In the genomic region with DNA sequence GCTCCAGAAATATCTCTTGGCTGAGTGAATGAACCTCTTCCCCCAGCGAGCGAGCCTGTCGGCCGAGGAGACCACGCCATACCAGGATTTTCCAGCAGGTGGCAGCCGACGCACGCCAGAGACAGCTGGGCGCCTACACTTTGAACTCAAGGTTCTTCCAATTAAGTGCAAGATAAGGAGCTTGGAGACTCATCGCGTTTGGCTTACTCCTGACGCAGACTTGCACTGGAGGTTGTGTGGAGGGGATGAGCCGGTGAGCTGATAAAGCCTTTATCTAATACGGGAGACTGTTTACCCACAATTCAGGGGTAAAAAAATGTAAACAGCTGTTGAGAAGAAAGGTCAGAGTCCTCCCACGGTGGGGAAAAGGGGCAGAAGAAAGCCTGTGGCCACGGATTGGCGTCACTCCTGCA, we compare ENCODE assay signal across 8 cellular contexts. TPM values are rescaled to one million over a fixed set of nuclear protein-coding genes. Genes with fewer than 3 reads are reported as not detected.
DNase-seq lines count a peak whose midpoint lies in the region; ATAC-seq and TF ChIP-seq lines count a peak whose summit lies in the region.

No MANE protein-coding gene starts in this region.

- intact Hi-C loops in activated T-helper 1 cell treated with anti-CD3 and anti-CD28 coated beads, Interleukin-12 subunit alpha, Interleukin-12 subunit beta, Interleukin-2, Interleukin-4 antibody, amounts not matched to agents 30 ng/mL and 10 ng/mL and 1 ng/mL, durations not matched to agents 14 hours and 24 hours and 36 hours (cut with micrococcal nuclease), result loop anchor here (1.0 to 2.0 kb wide), 5 partner anchors 745 to 1048 kb away; no protein-coding TSS in a partner anchor

- no peak overlapping the region for H3K9ac ChIP-seq in neural progenitor cell

- H3K27ac Mint-ChIP-seq in activated T-helper 1 cell treated with anti-CD3 and anti-CD28 coated beads, Interleukin-12 subunit alpha, Interleukin-12 subunit beta, Interleukin-2, Interleukin-4 antibody, amounts not matched to agents 30 ng/mL and 10 ng/mL and 1 ng/mL, durations not matched to agents 14 hours and 24 hours and 36 hours, result no peak overlapping the region
- H3K27ac Mint-ChIP-seq in neural progenitor cell, result no peak overlapping the region
- H3K27ac Mint-ChIP-seq in stimulated activated naive CD8-positive, alpha-beta T cell treated with anti-CD3 and anti-CD28 coated beads, Interleukin-15, amount 100 ng/mL, for 72 hours, result no peak overlapping the region

- no peaks in the 10 kb centered on the region for H3K79me2 ChIP-seq in neural progenitor cell (ENCODE audit: low read depth)

- H3K9me3 Mint-ChIP-seq in activated T-helper 1 cell treated with anti-CD3 and anti-CD28 coated beads, Interleukin-12 subunit alpha, Interleukin-12 subunit beta, Interleukin-2, Interleukin-4 antibody, amounts not matched to agents 30 ng/mL and 10 ng/mL and 1 ng/mL, durations not matched to agents 14 hours and 24 hours and 36 hours, result no peaks in the 10 kb centered on the region
- H3K9me3 Mint-ChIP-seq in neural progenitor cell, result peaks cover 4% of the 10 kb centered on the region
- H3K9me3 Mint-ChIP-seq in stimulated activated naive CD8-positive, alpha-beta T cell treated with anti-CD3 and anti-CD28 coated beads, Interleukin-15, amount 100 ng/mL, for 72 hours, result no peaks in the 10 kb centered on the region

- H3K4me1 ChIP-seq in neural progenitor cell, result peaks cover 11% of the 10 kb centered on the region

- peaks cover 7% of the 10 kb centered on the region for H3K4me1 Mint-ChIP-seq in activated T-helper 1 cell treated with anti-CD3 and anti-CD28 coated beads, Interleukin-12 subunit alpha, Interleukin-12 subunit beta, Interleukin-2, Interleukin-4 antibody, amounts not matched to agents 30 ng/mL and 10 ng/mL and 1 ng/mL, durations not matched to agents 14 hours and 24 hours and 36 hours (ENCODE audit: low read depth)
- peaks cover 15% of the 10 kb centered on the region for H3K4me1 Mint-ChIP-seq in neural progenitor cell
- peaks cover 5% of the 10 kb centered on the region for H3K4me1 Mint-ChIP-seq in stimulated activated naive CD8-positive, alpha-beta T cell treated with anti-CD3 and anti-CD28 coated beads, Interleukin-15, amount 100 ng/mL, for 72 hours

- H3K27ac ChIP-seq in neural progenitor cell, result no peak overlapping the region

- H3K4me2 ChIP-seq in neural progenitor cell, result no peak overlapping the region

- TF ChIP-seq CTCF in fibroblast of pulmonary artery (IDR thresholded peaks at IDR 0.05; ENCODE audit: low read length, missing control alignments) (peak; percentile 94), neural progenitor cell (IDR thresholded peaks at IDR 0.05) (peak; percentile 96)

- H3K4me3 ChIP-seq in fibroblast of pulmonary artery (replicated peaks; ENCODE audit: low read depth, low read length) (no peak overlapping the region), neural progenitor cell (no peak overlapping the region)

- no peaks in the 10 kb centered on the region for H3K9me3 ChIP-seq in neural progenitor cell (ENCODE audit: low read depth)

- DNase-seq in DMS153 (lab: John Stamatoyannopoulos, UW) (peak; percentile 41), KBM-7 (peak; percentile 86), RPMI7951 (ENCODE audit: low read depth) (peak; percentile 64), fibroblast of pulmonary artery (ENCODE audit: low read depth) (peak; percentile 82), neural progenitor cell (ENCODE audit: low spot score) (peak; percentile 90)
- DNase-seq in activated T-helper 1 cell treated with anti-CD3 and anti-CD28 coated beads, Interleukin-12 subunit alpha, Interleukin-12 subunit beta, Interleukin-2, Interleukin-4 antibody, amounts not matched to agents 30 ng/mL and 10 ng/mL and 1 ng/mL, durations not matched to agents 14 hours and 24 hours and 36 hours (ENCODE audit: low spot score), result peak; percentile 43
- DNase-seq in stimulated activated naive CD8-positive, alpha-beta T cell treated with anti-CD3 and anti-CD28 coated beads, Interleukin-15, amount 100 ng/mL, for 72 hours, result peak; percentile 64 to 65

- peaks cover 2% of the 10 kb centered on the region for H4K20me1 ChIP-seq in neural progenitor cell (ENCODE audit: low read depth)

- peaks cover 14% of the 10 kb centered on the region for H3K27me3 Mint-ChIP-seq in activated T-helper 1 cell treated with anti-CD3 and anti-CD28 coated beads, Interleukin-12 subunit alpha, Interleukin-12 subunit beta, Interleukin-2, Interleukin-4 antibody, amounts not matched to agents 30 ng/mL and 10 ng/mL and 1 ng/mL, durations not matched to agents 14 hours and 24 hours and 36 hours (ENCODE audit: insufficient read depth)
- H3K27me3 Mint-ChIP-seq in neural progenitor cell (ENCODE audit: insufficient read depth, low read depth), result peaks cover 11% of the 10 kb centered on the region
- peaks cover 36% of the 10 kb centered on the region for H3K27me3 Mint-ChIP-seq in stimulated activated naive CD8-positive, alpha-beta T cell treated with anti-CD3 and anti-CD28 coated beads, Interleukin-15, amount 100 ng/mL, for 72 hours

- in situ Hi-C loops in KBM-7 (cut with MboI; ENCODE audit: low pct_unique_long_range_greater_than_20kb, low sequenced_read_pairs), result no loop called here

- H3K36me3 Mint-ChIP-seq in activated T-helper 1 cell treated with anti-CD3 and anti-CD28 coated beads, Interleukin-12 subunit alpha, Interleukin-12 subunit beta, Interleukin-2, Interleukin-4 antibody, amounts not matched to agents 30 ng/mL and 10 ng/mL and 1 ng/mL, durations not matched to agents 14 hours and 24 hours and 36 hours (ENCODE audit: low read depth), result no peaks in the 10 kb centered on the region
- no peaks in the 10 kb centered on the region for H3K36me3 Mint-ChIP-seq in neural progenitor cell

- H2AFZ ChIP-seq in neural progenitor cell (replicated peaks), result no peak overlapping the region

- no peaks in the 10 kb centered on the region for H3K36me3 ChIP-seq in neural progenitor cell

- peak; percentile 79 for ATAC-seq in GM21576 (IDR thresholded peaks at IDR 0.05; ENCODE audit: unreplicated experiment)
- ATAC-seq in stimulated activated naive CD8-positive, alpha-beta T cell treated with anti-CD3 and anti-CD28 coated beads, Interleukin-15, amount 100 ng/mL, for 72 hours, result peak; percentile 72

- H3F3A ChIP-seq in neural progenitor cell (ENCODE audit: low read depth), result peaks cover 7% of the 10 kb centered on the region

- H3K27me3 ChIP-seq in neural progenitor cell, result peaks cover 33% of the 10 kb centered on the region

- H3K4me3 Mint-ChIP-seq in activated T-helper 1 cell treated with anti-CD3 and anti-CD28 coated beads, Interleukin-12 subunit alpha, Interleukin-12 subunit beta, Interleukin-2, Interleukin-4 antibody, amounts not matched to agents 30 ng/mL and 10 ng/mL and 1 ng/mL, durations not matched to agents 14 hours and 24 hours and 36 hours, result no peak overlapping the region
- H3K4me3 Mint-ChIP-seq in neural progenitor cell, result no peak overlapping the region
- H3K4me3 Mint-ChIP-seq in stimulated activated naive CD8-positive, alpha-beta T cell treated with anti-CD3 and anti-CD28 coated beads, Interleukin-15, amount 100 ng/mL, for 72 hours, result no peak overlapping the region

RNA-seq across cellular contexts. Expression of a gene that starts 45.9 kb away (rescaled TPM):
- total RNA-seq in RPMI7951 (2014; rRNA removed; shearing (Covaris generic)), result not detected in 2 replicates
- total RNA-seq in activated T-helper 1 cell treated with anti-CD3 and anti-CD28 coated beads, Interleukin-12 subunit alpha, Interleukin-12 subunit beta, Interleukin-2, Interleukin-4 antibody, amounts not matched to agents 30 ng/mL and 10 ng/mL and 1 ng/mL, durations not matched to agents 14 hours and 24 hours and 36 hours, result not detected in 2 replicates
- total RNA-seq in neural progenitor cell (ENCODE audit: low replicate concordance), result 9.5 and 22.7 TPM in 2 replicates

Comparison
In these comparisons a context has a peak if more than half of its experiments do, and no peak if none do; other contexts are left out.
1. RNA of a gene that starts 45.9 kb away (total RNA-seq): 9.5 to 22.7 TPM in neural progenitor cell; not detected in RPMI7951 and not detected in activated T-helper 1 cell treated with anti-CD3 and anti-CD28 coated beads, Interleukin-12 subunit alpha, Interleukin-12 subunit beta, Interleukin-2, Interleukin-4 antibody, amounts not matched to agents 30 ng/mL and 10 ng/mL and 1 ng/mL, durations not matched to agents 14 hours and 24 hours and 36 hours; every median in the first group is over 10 times any median in the second.
2. Peak in every context shown above with its lines, with median percentiles within 50 percentile points of each other: DNase-seq.